ENCODE assay signal across 10 cellular contexts in the genomic region with DNA sequence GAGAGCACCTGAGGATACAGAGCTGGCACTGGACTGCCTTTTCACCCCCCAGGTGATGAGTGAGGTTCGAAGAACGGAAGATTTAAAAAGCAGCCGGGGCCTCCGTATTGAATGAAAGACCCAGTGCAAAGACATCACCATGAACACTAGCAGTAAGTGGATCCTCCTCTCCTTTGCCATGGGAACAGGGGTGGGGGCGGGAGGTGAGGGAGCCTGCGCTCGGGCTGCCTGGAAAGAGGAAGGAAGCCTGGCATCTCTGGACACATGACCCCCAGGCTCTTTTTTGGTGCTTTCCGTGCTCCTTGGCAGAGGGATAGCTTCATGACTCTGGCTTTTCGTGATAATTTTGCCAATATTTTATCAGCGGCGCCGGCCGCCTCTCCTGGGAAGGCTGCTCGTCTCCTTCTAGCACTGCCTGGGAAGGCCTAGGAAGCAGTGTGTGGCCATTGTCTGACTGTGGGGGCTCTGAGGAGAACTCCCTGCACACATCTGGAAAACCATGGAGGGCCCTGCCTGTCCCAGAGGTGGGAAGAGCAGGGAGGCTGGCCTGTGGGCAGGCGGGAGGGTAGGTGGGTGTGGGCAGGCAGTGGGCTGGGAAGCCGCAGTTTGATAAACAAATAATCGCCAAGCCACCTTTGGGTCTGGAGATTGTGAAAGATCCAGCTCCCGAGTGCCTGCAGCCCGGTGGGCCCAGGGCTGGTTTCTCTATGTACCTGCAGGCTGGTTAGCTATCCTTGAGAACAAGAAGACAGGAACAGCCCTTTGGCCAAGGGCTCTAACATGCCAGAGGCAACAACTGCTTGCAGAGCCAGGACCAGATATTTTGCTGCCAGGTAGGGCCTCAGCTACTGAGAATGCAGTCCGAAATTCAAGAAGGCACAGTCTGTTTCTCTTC.
DNase-seq lines count a peak whose midpoint lies in the region; ATAC-seq, FAIRE-seq and TF ChIP-seq lines count a peak whose summit lies in the region.
"Had no signal": no experiment of that assay in that cellular context is flagged by ENCODE, and none has a peak within 500 bp of the region (broad histone marks: within the 10 kb centered on the region; RNA-seq: fewer than 3 reads in every experiment).

No MANE protein-coding gene starts in this region.

- H3K27ac ChIP-seq in RWPE1, result peak overlapping the region; percentile 40
- H3K27ac ChIP-seq: 22Rv1 had no signal

- peaks cover 52% of the 10 kb centered on the region for H3K27me3 Mint-ChIP-seq in nephron progenitor cell (ENCODE audit: low read depth, poor library complexity)

- peaks cover 5% of the 10 kb centered on the region for H3K4me1 Mint-ChIP-seq in nephron progenitor cell

- TF ChIP-seq CTCF in RWPE1 (conservative IDR thresholded peaks at IDR 0.05; ENCODE audit: low read depth) (no peak), nephron progenitor cell (IDR thresholded peaks at IDR 0.05) (no peak)

- CTCF ChIA-PET in RWPE1 (lab: Yijun Ruan, JAX), result interaction anchor here (0.6 to 5.1 kb wide), 27 partner anchors 12 to 1938 kb away, joined by 3 to 55 read pairs (median 4); partner anchors contain the start of gene TNIP1

- peak overlapping the region; percentile 78 for H3K4me3 Mint-ChIP-seq in nephron progenitor cell

- FAIRE-seq in GM19239 (lab: Jason Lieb, UNC), result no peak
- FAIRE-seq: TTC549 had no signal

- no peaks in the 10 kb centered on the region for H3K36me3 Mint-ChIP-seq in nephron progenitor cell (ENCODE audit: low read depth)

- DNase-seq in DMS 273 (lab: John Stamatoyannopoulos, UW; ENCODE audit: unreplicated experiment) (peak; percentile 77), DMS 273 treated with DMSO at 0.1 percent for 48 hours (lab: John Stamatoyannopoulos, UW) (no peak), RWPE1 (ENCODE audit: low spot score) (no peak), fibroblast of gingiva (ENCODE audit: low read depth) (peak; percentile 29), nephron progenitor cell (no peak), GM19239 (ENCODE audit: insufficient read length, low spot score) (no peak)

- ATAC-seq in GM18858 (IDR thresholded peaks at IDR 0.05; ENCODE audit: unreplicated experiment), result no peak
- ATAC-seq in HG03108 (IDR thresholded peaks at IDR 0.05; ENCODE audit: unreplicated experiment), result no peak

- no peak overlapping the region for H3K27ac Mint-ChIP-seq in nephron progenitor cell

- no peaks in the 10 kb centered on the region for H3K9me3 Mint-ChIP-seq in nephron progenitor cell

- POLR2A ChIA-PET in RWPE1 (lab: Yijun Ruan, JAX; ENCODE audit: low non-redundant PET), result no interaction called here

Comparison
In these comparisons a context has a peak if more than half of its experiments do, and no peak if none do; other contexts are left out.
1. DNase-seq: peak in DMS 273 (single experiment) and fibroblast of gingiva (single experiment); none in DMS 273 treated with DMSO at 0.1 percent for 48 hours (single experiment), RWPE1 (single experiment), nephron progenitor cell (single experiment) and GM19239 (single experiment).